36 cellular contexts compared by ENCODE assay signal in the genomic region with DNA sequence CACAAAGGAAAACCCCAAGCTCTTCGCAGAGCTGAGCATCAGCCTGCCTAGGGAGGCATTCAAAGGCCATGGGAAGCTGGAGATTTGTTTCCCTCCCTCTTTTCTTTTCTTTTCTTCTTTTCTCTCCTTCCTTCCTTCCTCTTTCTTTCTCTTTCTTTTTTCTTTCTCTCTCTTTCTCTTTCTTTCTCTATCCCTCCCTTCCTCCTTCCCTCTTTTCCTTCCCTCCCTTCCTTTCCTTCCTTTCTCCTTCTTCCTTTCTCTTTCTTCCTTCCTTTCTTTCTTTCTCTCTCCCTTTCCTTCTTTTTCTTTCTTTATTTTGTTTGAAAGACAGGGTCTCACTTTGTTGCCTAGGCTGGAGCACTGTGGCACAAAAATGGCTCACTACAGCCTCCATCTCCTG.
"Had no signal": no experiment of that assay in that cellular context is flagged by ENCODE, and none has a peak within 500 bp of the region (broad histone marks: within the 10 kb centered on the region; RNA-seq: fewer than 3 reads in every experiment).

No MANE protein-coding gene starts in this region.

- H3K4me1 ChIP-seq: adrenal gland, body of pancreas, breast epithelium had no signal

- H3K27me3 Mint-ChIP-seq: activated CD4-positive, alpha-beta T cell treated with anti-CD3 and anti-CD28 coated beads, Interleukin-2, amount 10 ng/mL, durations not matched to agents 24 days and 14 days had no signal

- ATAC-seq: activated CD4-positive, alpha-beta T cell treated with anti-CD3 and anti-CD28 coated beads for 36 hours; activated CD4-positive, CD25-positive, alpha-beta regulatory T cell treated with anti-CD3 and anti-CD28 coated beads, Interleukin-2, amount 50 U/mL, for 24 hours; activated naive CD4-positive, alpha-beta T cell treated with anti-CD3 and anti-CD28 coated beads, Interleukin-2, amount 50 U/mL, for 72 hours; activated T-cell treated with anti-CD3 and anti-CD28 coated beads, Interleukin-2, amount 50 U/mL, for 4 hours; activated T-cell treated with anti-CD3 and anti-CD28 coated beads, Interleukin-2, amount 50 U/mL, for 72 hours; activated T-helper 17 cell treated with anti-CD3 and anti-CD28 coated beads, Interleukin-2, amount 50 U/mL, for 72 hours; body of pancreas had no signal

- H3K9me3 Mint-ChIP-seq: activated CD4-positive, alpha-beta T cell treated with anti-CD3 and anti-CD28 coated beads, Interleukin-2, amount 10 ng/mL, durations not matched to agents 24 days and 14 days; activated T-helper 1 cell treated with anti-CD3 and anti-CD28 coated beads, Interleukin-12 subunit alpha, Interleukin-12 subunit beta, Interleukin-2, Interleukin-4 antibody, amounts not matched to agents 30 ng/mL and 10 ng/mL and 1 ng/mL, durations not matched to agents 14 hours and 24 hours and 36 hours; T-helper 2 cell treated with Interferon-gamma antibody and Interleukin-4, amounts not matched to agents 5 μg/mL and 100 μg/mL, for 36 hours had no signal

- H3K27ac Mint-ChIP-seq: activated CD4-positive, alpha-beta memory T cell treated with anti-CD3 and anti-CD28 coated beads for 36 hours; activated CD4-positive, alpha-beta T cell treated with anti-CD3 and anti-CD28 coated beads for 36 hours; activated CD4-positive, alpha-beta T cell treated with anti-CD3 and anti-CD28 coated beads, Interleukin-2, amount 10 ng/mL, durations not matched to agents 24 days and 14 days; activated naive CD4-positive, alpha-beta T cell treated with anti-CD3 and anti-CD28 coated beads for 36 hours; activated naive CD8-positive, alpha-beta T cell treated with anti-CD3 and anti-CD28 coated beads for 36 hours; activated T-cell treated with anti-CD3 and anti-CD28 coated beads, Interleukin-2, amount 50 U/mL, for 72 hours; activated T-helper 1 cell treated with anti-CD3 and anti-CD28 coated beads, Interleukin-12 subunit alpha, Interleukin-12 subunit beta, Interleukin-2, Interleukin-4 antibody, amounts not matched to agents 30 ng/mL and 10 ng/mL and 1 ng/mL, durations not matched to agents 14 hours and 24 hours and 36 hours; activated T-helper 17 cell treated with anti-CD3 and anti-CD28 coated beads, Interleukin-2, amount 50 U/mL, for 72 hours; T-helper 1 cell treated with Interleukin-12 subunit alpha and Interleukin-12 subunit beta and Interleukin-4 antibody, amounts not matched to agents 30 μg/mL and 1 μg/mL, for 36 hours; T-helper 2 cell treated with Interferon-gamma antibody and Interleukin-4, amounts not matched to agents 5 μg/mL and 100 μg/mL, for 36 hours had no signal

- H3K4me1 Mint-ChIP-seq: activated CD4-positive, alpha-beta T cell treated with anti-CD3 and anti-CD28 coated beads for 36 hours; activated CD4-positive, alpha-beta T cell treated with anti-CD3 and anti-CD28 coated beads, Interleukin-2, amount 10 ng/mL, durations not matched to agents 24 days and 14 days; activated naive CD8-positive, alpha-beta T cell treated with anti-CD3 and anti-CD28 coated beads for 36 hours; activated T-helper 17 cell treated with anti-CD3 and anti-CD28 coated beads, Interleukin-2, amount 50 U/mL, for 72 hours had no signal

- H3K27me3 ChIP-seq: adrenal gland, body of pancreas, brain microvascular endothelial cell, breast epithelium had no signal

- H3K27ac ChIP-seq: adrenal gland, body of pancreas, brain microvascular endothelial cell, breast epithelium, VCaP had no signal

- H3K4me3 ChIP-seq: adrenal gland, body of pancreas, breast epithelium had no signal

- H3K4me3 Mint-ChIP-seq: activated CD4-positive, alpha-beta memory T cell treated with anti-CD3 and anti-CD28 coated beads for 36 hours; activated CD4-positive, alpha-beta T cell treated with anti-CD3 and anti-CD28 coated beads for 36 hours; activated CD4-positive, alpha-beta T cell treated with anti-CD3 and anti-CD28 coated beads, Interleukin-2, amount 10 ng/mL, durations not matched to agents 24 days and 14 days; activated naive CD4-positive, alpha-beta T cell treated with anti-CD3 and anti-CD28 coated beads for 36 hours; activated naive CD8-positive, alpha-beta T cell treated with anti-CD3 and anti-CD28 coated beads for 36 hours; activated T-cell treated with anti-CD3 and anti-CD28 coated beads, Interleukin-2, amount 50 U/mL, for 4 hours; activated T-cell treated with anti-CD3 and anti-CD28 coated beads, Interleukin-2, amount 50 U/mL, for 72 hours; activated T-helper 1 cell treated with anti-CD3 and anti-CD28 coated beads, Interleukin-12 subunit alpha, Interleukin-12 subunit beta, Interleukin-2, Interleukin-4 antibody, amounts not matched to agents 30 ng/mL and 10 ng/mL and 1 ng/mL, durations not matched to agents 14 hours and 24 hours and 36 hours; activated T-helper 17 cell treated with anti-CD3 and anti-CD28 coated beads, Interleukin-2, amount 50 U/mL, for 72 hours; T-helper 1 cell treated with Interleukin-12 subunit alpha and Interleukin-12 subunit beta and Interleukin-4 antibody, amounts not matched to agents 30 μg/mL and 1 μg/mL, for 36 hours; T-helper 2 cell treated with Interferon-gamma antibody and Interleukin-4, amounts not matched to agents 5 μg/mL and 100 μg/mL, for 36 hours had no signal

- H3K36me3 Mint-ChIP-seq: activated CD4-positive, alpha-beta memory T cell treated with anti-CD3 and anti-CD28 coated beads for 36 hours; activated naive CD8-positive, alpha-beta T cell treated with anti-CD3 and anti-CD28 coated beads for 36 hours had no signal

- DNase-seq: activated CD4-positive, alpha-beta memory T cell treated with anti-CD3 and anti-CD28 coated beads for 36 hours; activated CD4-positive, alpha-beta T cell treated with anti-CD3 and anti-CD28 coated beads for 1 hour; activated CD4-positive, alpha-beta T cell treated with anti-CD3 and anti-CD28 coated beads for 36 hours; activated CD4-positive, alpha-beta T cell treated with anti-CD3 and anti-CD28 coated beads, Interleukin-2, amount 10 ng/mL, durations not matched to agents 24 days and 14 days; activated CD4-positive, alpha-beta T cell treated with anti-CD3 and anti-CD28 coated beads, Interleukin-2, amount 50 U/mL, for 1 hour; activated CD4-positive, alpha-beta T cell treated with anti-CD3 and anti-CD28 coated beads, Interleukin-2, amount 50 U/mL, for 4 hours; activated CD4-positive, CD25-positive, alpha-beta regulatory T cell; activated CD8-positive, alpha-beta memory T cell treated with anti-CD3 and anti-CD28 coated beads, Interleukin-2, amount 50 U/mL, for 4 hours; activated effector memory CD4-positive, alpha-beta T cell treated with anti-CD3 and anti-CD28 coated beads, Interleukin-2, amount 50 U/mL, for 16 hours; activated gamma-delta T cell treated with Interleukin-2 at 50 U/mL for 16 hours; activated naive CD4-positive, alpha-beta T cell; activated naive CD4-positive, alpha-beta T cell treated with anti-CD3 and anti-CD28 coated beads for 36 hours; activated naive CD4-positive, alpha-beta T cell treated with anti-CD3 and anti-CD28 coated beads, Interleukin-2, amount 50 U/mL, for 16 hours; activated naive CD8-positive, alpha-beta T cell treated with anti-CD3 and anti-CD28 coated beads for 36 hours; activated T-cell treated with anti-CD3 and anti-CD28 coated beads for 4 hours; activated T-cell treated with anti-CD3 and anti-CD28 coated beads, Interleukin-2, amount 50 U/mL, for 1 hour; activated T-cell treated with anti-CD3 and anti-CD28 coated beads, Interleukin-2, amount 50 U/mL, for 4 hours; activated T-cell treated with anti-CD3 and anti-CD28 coated beads, Interleukin-2, amount 50 U/mL, for 72 hours; adrenal gland; amniotic stem cell; aorta; body of pancreas; brain microvascular endothelial cell; central memory CD4-positive, alpha-beta T cell; SW 1271; T-helper 1 cell; T-helper 2 cell; T-helper 9 cell had no signal
